In the genomic region with DNA sequence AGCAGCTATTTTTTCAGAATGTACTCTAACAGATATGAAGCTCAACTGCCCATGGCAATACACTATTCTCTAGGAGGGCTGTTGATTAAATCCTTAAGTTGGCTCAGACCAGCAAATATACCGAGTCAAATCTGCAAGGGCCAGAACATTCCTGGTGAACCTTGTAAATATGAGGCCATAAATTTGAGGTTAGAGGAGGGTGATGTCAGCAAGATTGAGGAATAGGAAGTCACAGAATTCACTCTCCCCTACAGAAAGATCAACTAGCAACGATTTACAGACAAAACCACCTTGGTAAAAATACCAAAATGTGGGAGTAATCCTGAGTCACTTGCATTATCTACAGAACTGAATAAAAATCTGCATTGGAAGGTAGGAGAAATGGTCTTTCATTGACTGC, we compare ENCODE assay signal across 20 cellular contexts.
A peak's percentile ranks its signal among the peaks of the same experiment; 100 is the strongest.
DNase-seq lines count a peak whose midpoint lies in the region; ATAC-seq and TF ChIP-seq lines count a peak whose summit lies in the region.
"Had no signal": no experiment of that assay in that cellular context is flagged by ENCODE, and none has a peak within 500 bp of the region (broad histone marks: within the 10 kb centered on the region; RNA-seq: fewer than 3 reads in every experiment).

No MANE protein-coding gene starts in this region.

- 0 out of 2 replicates have a peak overlapping the region, but pooled peaks have one; percentile 38 for H2AFZ ChIP-seq in SK-N-SH (ENCODE audit: low read depth)

- H3K9ac ChIP-seq in SK-N-SH = no peak overlapping the region

- H3K27ac ChIP-seq in SK-N-SH (ENCODE audit: low read depth in 2 of 2, low read length in 1 of 2) (peak overlapping the region in 1 of 2 experiments; percentile 54; a peak in 2 of 4 replicates), RWPE2 (ENCODE audit: poor library complexity, severe bottlenecking) (peak overlapping the region; percentile 73), temporal lobe (ENCODE audit: low read depth, low read length) (peak overlapping the region; percentile 5), aorta (ENCODE audit: low read depth in 1 of 2, low read length in 2 of 2) (no peak overlapping the region)
- H3K27ac ChIP-seq: 22Rv1, esophagus muscularis mucosa, psoas muscle, testis had no signal

- H3K9me3 ChIP-seq in SK-N-SH = peaks cover 12% of the 10 kb centered on the region
- no peaks in the 10 kb centered on the region for H3K9me3 ChIP-seq in RWPE2 (ENCODE audit: severe bottlenecking)
- peaks cover 2% of the 10 kb centered on the region for H3K9me3 ChIP-seq in aorta (ENCODE audit: control insufficient read depth, low read length)
- H3K9me3 ChIP-seq: testis had no signal

- no peaks in the 10 kb centered on the region for H3K36me3 ChIP-seq in SK-N-SH (replicated peaks in 1 of 2; ENCODE audit: control insufficient read depth in 1 of 2, insufficient read depth in 2 of 2, low read length in 1 of 2)
- no peaks in the 10 kb centered on the region for H3K36me3 ChIP-seq in RWPE2 (ENCODE audit: low read depth)
- H3K36me3 ChIP-seq in aorta (ENCODE audit: control insufficient read depth in 1 of 2, insufficient read depth in 2 of 2, low read length in 1 of 2) = no peaks in the 10 kb centered on the region
- H3K36me3 ChIP-seq: esophagus muscularis mucosa had no signal

- CTCF ChIA-PET in SK-N-SH (lab: Yijun Ruan, JAX) = no interaction called here

- no peaks in the 10 kb centered on the region for H3K9me2 ChIP-seq in SK-N-SH

- no peak for TF ChIP-seq CTCF in SK-N-SH (IDR thresholded peaks at IDR 0.05)
- TF ChIP-seq CTCF in RWPE2 (IDR thresholded peaks at IDR 0.05; ENCODE audit: poor library complexity, severe bottlenecking) = no peak
- TF ChIP-seq CTCF in fibroblast of mammary gland (conservative IDR thresholded peaks at IDR 0.05; ENCODE audit: control insufficient read depth, insufficient read depth, low read depth, low read length) = no peak

- H3K4me3 ChIP-seq in SK-N-SH (ENCODE audit: low read depth in 2 of 2, low read length in 1 of 2) (no peak overlapping the region), RWPE2 (ENCODE audit: severe bottlenecking) (no peak overlapping the region), fibroblast of mammary gland (ENCODE audit: control insufficient read depth, low read depth, low read length) (no peak overlapping the region), aorta (ENCODE audit: low read length in 2 of 2) (no peak overlapping the region)
- H3K4me3 ChIP-seq: esophagus muscularis mucosa, psoas muscle, testis had no signal

- no peaks in the 10 kb centered on the region for H4K20me1 ChIP-seq in SK-N-SH (ENCODE audit: insufficient read depth)

- DNase-seq in SK-N-SH (no peak), RWPE2 (ENCODE audit: low spot score) (no peak), fibroblast of mammary gland (ENCODE audit: low read depth) (peak; percentile 92), NCI-H510A (lab: John Stamatoyannopoulos, UW) (no peak), aorta (no peak), COR-L47 (lab: John Stamatoyannopoulos, UW) (no peak)
- DNase-seq: activated naive CD8-positive, alpha-beta T cell treated with anti-CD3 and anti-CD28 coated beads, Interleukin-2, amount 10 ng/mL, durations not matched to agents 7 days and 5 days; activated T-cell treated with anti-CD3 and anti-CD28 coated beads, Interleukin-2, amount 50 U/mL, for 24 hours; naive B cell; NCI-H2107; NCI-H774; psoas muscle; SHP77; T1000; testis had no signal

- WGBS in SK-N-SH (ENCODE audit: low lambda C conversion rate) = 4% methylated on average over 2 of the region's 2 CpGs
- 30 to 33% methylated on average over 2 of the region's 2 CpGs for WGBS in aorta, 2 donors

- POLR2A ChIA-PET in SK-N-SH (lab: Yijun Ruan, JAX) = interaction anchor here (0.7 kb wide), 1 partner anchor 334 kb away, joined by 4 read pairs; no protein-coding TSS in a partner anchor

- no peak overlapping the region for H3K4me2 ChIP-seq in SK-N-SH

- peaks cover 6% of the 10 kb centered on the region for H3F3A ChIP-seq in SK-N-SH (replicated peaks; ENCODE audit: insufficient read depth)

- no peak for TF ChIP-seq EP300 in SK-N-SH (IDR thresholded peaks at IDR 0.05; ENCODE audit: borderline replicate concordance in 1 of 2, low read depth in 1 of 2, low read length in 1 of 2)

- no peaks in the 10 kb centered on the region for H3K79me2 ChIP-seq in SK-N-SH (ENCODE audit: insufficient read depth)

- H3K27me3 ChIP-seq in SK-N-SH (ENCODE audit: insufficient read depth) (no peaks in the 10 kb centered on the region), RWPE2 (ENCODE audit: insufficient read depth, poor library complexity, severe bottlenecking) (no peaks in the 10 kb centered on the region), aorta (ENCODE audit: control insufficient read depth in 1 of 2, insufficient read depth in 2 of 2, low read length in 1 of 2) (no peaks in the 10 kb centered on the region)
- H3K27me3 ChIP-seq: esophagus muscularis mucosa, testis had no signal

- no peaks in the 10 kb centered on the region for H3K4me1 ChIP-seq in SK-N-SH (ENCODE audit: control insufficient read depth in 1 of 2, insufficient read depth in 2 of 2, low read depth in 1 of 2, low read length in 1 of 2)
- H3K4me1 ChIP-seq in RWPE2 (ENCODE audit: insufficient read depth, poor library complexity, severe bottlenecking) = peaks cover 8% of the 10 kb centered on the region
- H3K4me1 ChIP-seq in aorta (ENCODE audit: control insufficient read depth in 1 of 2, insufficient read depth in 2 of 2, low read length in 2 of 2) = no peaks in the 10 kb centered on the region
- H3K4me1 ChIP-seq: esophagus muscularis mucosa, psoas muscle, testis had no signal

- no peak for TF ChIP-seq RAD21 in SK-N-SH (IDR thresholded peaks at IDR 0.05; ENCODE audit: low read length)

- ATAC-seq in SK-N-SH treated with all-trans-retinoic acid at 6 μM for 48 hours (no peak), RWPE2 (ENCODE audit: low read depth) (peak; percentile 56; the same call in 2 of the 3 replicates), aorta (ENCODE audit: low FRiP score) (no peak)
- ATAC-seq: HepG2, psoas muscle had no signal

- intact Hi-C loops in aorta (cut with DNase I) = no loop called here

TF ChIP-seq in SK-N-SH, 30 proteins besides CTCF, POLR2A, EP300 and RAD21 (continues in another document):
- no peak for TF ChIP-seq JUND (IDR thresholded peaks at IDR 0.05)
- TF ChIP-seq, protein P1, sequence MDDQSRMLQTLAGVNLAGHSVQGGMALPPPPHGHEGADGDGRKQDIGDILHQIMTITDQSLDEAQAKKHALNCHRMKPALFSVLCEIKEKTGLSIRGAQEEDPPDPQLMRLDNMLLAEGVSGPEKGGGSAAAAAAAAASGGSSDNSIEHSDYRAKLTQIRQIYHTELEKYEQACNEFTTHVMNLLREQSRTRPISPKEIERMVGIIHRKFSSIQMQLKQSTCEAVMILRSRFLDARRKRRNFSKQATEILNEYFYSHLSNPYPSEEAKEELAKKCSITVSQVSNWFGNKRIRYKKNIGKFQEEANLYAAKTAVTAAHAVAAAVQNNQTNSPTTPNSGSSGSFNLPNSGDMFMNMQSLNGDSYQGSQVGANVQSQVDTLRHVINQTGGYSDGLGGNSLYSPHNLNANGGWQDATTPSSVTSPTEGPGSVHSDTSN (IDR thresholded peaks at IDR 0.05) = no peak
- TF ChIP-seq, protein P2, sequence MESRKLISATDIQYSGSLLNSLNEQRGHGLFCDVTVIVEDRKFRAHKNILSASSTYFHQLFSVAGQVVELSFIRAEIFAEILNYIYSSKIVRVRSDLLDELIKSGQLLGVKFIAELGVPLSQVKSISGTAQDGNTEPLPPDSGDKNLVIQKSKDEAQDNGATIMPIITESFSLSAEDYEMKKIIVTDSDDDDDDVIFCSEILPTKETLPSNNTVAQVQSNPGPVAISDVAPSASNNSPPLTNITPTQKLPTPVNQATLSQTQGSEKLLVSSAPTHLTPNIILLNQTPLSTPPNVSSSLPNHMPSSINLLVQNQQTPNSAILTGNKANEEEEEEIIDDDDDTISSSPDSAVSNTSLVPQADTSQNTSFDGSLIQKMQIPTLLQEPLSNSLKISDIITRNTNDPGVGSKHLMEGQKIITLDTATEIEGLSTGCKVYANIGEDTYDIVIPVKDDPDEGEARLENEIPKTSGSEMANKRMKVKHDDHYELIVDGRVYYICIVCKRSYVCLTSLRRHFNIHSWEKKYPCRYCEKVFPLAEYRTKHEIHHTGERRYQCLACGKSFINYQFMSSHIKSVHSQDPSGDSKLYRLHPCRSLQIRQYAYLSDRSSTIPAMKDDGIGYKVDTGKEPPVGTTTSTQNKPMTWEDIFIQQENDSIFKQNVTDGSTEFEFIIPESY (IDR thresholded peaks at IDR 0.05; ENCODE audit: borderline replicate concordance, low read depth) = no peak
- no peak for TF ChIP-seq SMC3 (IDR thresholded peaks at IDR 0.05; ENCODE audit: low read depth, low read length)
- TF ChIP-seq FOXM1 (IDR thresholded peaks at IDR 0.05; ENCODE audit: low read depth) = no peak

TF ChIP-seq in SK-N-SH treated with all-trans-retinoic acid at 6 μM for 48 hours, 23 proteins besides CTCF, POLR2A, EP300 and RAD21 (continues in another document):
- no peak for TF ChIP-seq CSDC2 (CRISPR knock-in tag; IDR thresholded peaks at IDR 0.05)
- TF ChIP-seq, protein P3, sequence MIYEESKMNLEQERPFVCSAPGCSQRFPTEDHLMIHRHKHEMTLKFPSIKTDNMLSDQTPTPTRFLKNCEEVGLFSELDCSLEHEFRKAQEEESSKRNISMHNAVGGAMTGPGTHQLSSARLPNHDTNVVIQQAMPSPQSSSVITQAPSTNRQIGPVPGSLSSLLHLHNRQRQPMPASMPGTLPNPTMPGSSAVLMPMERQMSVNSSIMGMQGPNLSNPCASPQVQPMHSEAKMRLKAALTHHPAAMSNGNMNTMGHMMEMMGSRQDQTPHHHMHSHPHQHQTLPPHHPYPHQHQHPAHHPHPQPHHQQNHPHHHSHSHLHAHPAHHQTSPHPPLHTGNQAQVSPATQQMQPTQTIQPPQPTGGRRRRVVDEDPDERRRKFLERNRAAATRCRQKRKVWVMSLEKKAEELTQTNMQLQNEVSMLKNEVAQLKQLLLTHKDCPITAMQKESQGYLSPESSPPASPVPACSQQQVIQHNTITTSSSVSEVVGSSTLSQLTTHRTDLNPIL (CRISPR knock-in tag; IDR thresholded peaks at IDR 0.05; ENCODE audit: low read depth) = no peak
- no peak for TF ChIP-seq ZFP3 (CRISPR knock-in tag; IDR thresholded peaks at IDR 0.05)
- TF ChIP-seq, protein P4, sequence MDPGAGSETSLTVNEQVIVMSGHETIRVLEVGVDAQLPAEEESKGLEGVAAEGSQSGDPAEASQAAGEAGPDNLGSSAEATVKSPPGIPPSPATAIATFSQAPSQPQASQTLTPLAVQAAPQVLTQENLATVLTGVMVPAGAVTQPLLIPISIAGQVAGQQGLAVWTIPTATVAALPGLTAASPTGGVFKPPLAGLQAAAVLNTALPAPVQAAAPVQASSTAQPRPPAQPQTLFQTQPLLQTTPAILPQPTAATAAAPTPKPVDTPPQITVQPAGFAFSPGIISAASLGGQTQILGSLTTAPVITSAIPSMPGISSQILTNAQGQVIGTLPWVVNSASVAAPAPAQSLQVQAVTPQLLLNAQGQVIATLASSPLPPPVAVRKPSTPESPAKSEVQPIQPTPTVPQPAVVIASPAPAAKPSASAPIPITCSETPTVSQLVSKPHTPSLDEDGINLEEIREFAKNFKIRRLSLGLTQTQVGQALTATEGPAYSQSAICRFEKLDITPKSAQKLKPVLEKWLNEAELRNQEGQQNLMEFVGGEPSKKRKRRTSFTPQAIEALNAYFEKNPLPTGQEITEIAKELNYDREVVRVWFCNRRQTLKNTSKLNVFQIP (CRISPR knock-in tag; IDR thresholded peaks at IDR 0.05; ENCODE audit: borderline replicate concordance, low read depth) = no peak
- TF ChIP-seq TCF4 (CRISPR knock-in tag; IDR thresholded peaks at IDR 0.05; ENCODE audit: borderline replicate concordance) = no peak

Comparison
In these comparisons a context has a peak if more than half of its experiments do, and no peak if none do; other contexts are left out.
1. H3K27ac ChIP-seq: peak in RWPE2 (single experiment) and temporal lobe (single experiment); none in aorta (0 of 2).